9 cellular contexts compared by ENCODE assay signal in genomic region chr14:68476212-68476964, GRCh38.
DNase-seq lines count a peak whose midpoint lies in the region; ATAC-seq and TF ChIP-seq lines count a peak whose summit lies in the region.
"Had no signal": no experiment of that assay in that cellular context is flagged by ENCODE, and none has a peak within 500 bp of the region (broad histone marks: within the 10 kb centered on the region; RNA-seq: fewer than 3 reads in every experiment).

No MANE protein-coding gene starts in this region.

- H3K27ac ChIP-seq in CD4-positive, CD25-positive, alpha-beta regulatory T cell (ENCODE audit: insufficient read depth, low read length, poor library complexity, severe bottlenecking): no peak overlapping the region
- H3K27ac ChIP-seq in IMR-90 (ENCODE audit: insufficient read depth, low read length) (no peak overlapping the region), colonic mucosa (peak overlapping the region; percentile 2), uterus (peak overlapping the region; percentile 83 to 88)
- H3K27ac ChIP-seq: KMS-11 had no signal

- no peaks in the 10 kb centered on the region for H3K4me1 ChIP-seq in CD4-positive, CD25-positive, alpha-beta regulatory T cell (ENCODE audit: control insufficient read depth, insufficient read depth, low read length, poor library complexity, severe bottlenecking)
- H3K4me1 ChIP-seq in IMR-90 (ENCODE audit: control insufficient read depth, insufficient read depth, low read length) (peaks cover 9% of the 10 kb centered on the region), colonic mucosa (no peaks in the 10 kb centered on the region), uterus (peaks cover 6 to 8% of the 10 kb centered on the region in 2 donors)

- H3K27me3 Mint-ChIP-seq in CD4-positive, CD25-positive, alpha-beta regulatory T cell: no peaks in the 10 kb centered on the region

- no peak overlapping the region; the same call in 1 of the 2 replicates for H4K5ac ChIP-seq in IMR-90 (ENCODE audit: low read depth, low read length)

- H2BK5ac ChIP-seq in IMR-90 (ENCODE audit: low read depth, low read length, poor library complexity, severe bottlenecking): peak overlapping the region; percentile 42

- ATAC-seq in CD4-positive, CD25-positive, alpha-beta regulatory T cell (ENCODE audit: low read depth in 2 of 2): peak; percentile 55 to 58
- ATAC-seq in GM21390 (IDR thresholded peaks at IDR 0.05; ENCODE audit: unreplicated experiment): peak; percentile 76
- peak; percentile 80 for ATAC-seq in IMR-90 (ENCODE audit: low read depth)

- no peak for TF ChIP-seq POLR2A in IMR-90 (IDR thresholded peaks at IDR 0.05; ENCODE audit: low read depth, low read length)
- no peak for TF ChIP-seq POLR2A in uterus (IDR thresholded peaks at IDR 0.05)

- peaks cover 14% of the 10 kb centered on the region for H3K9me1 ChIP-seq in IMR-90 (ENCODE audit: insufficient read depth, low read length)

- peak overlapping the region; percentile 56; the same call in 1 of the 2 replicates for H3K18ac ChIP-seq in IMR-90 (ENCODE audit: low read depth, low read length)

- H3K9me3 Mint-ChIP-seq in CD4-positive, CD25-positive, alpha-beta regulatory T cell: peaks cover 0 to 3% (median 0%) of the 10 kb centered on the region in 7 donors

- no peaks in the 10 kb centered on the region for H3K36me3 ChIP-seq in CD4-positive, CD25-positive, alpha-beta regulatory T cell (ENCODE audit: control insufficient read depth, insufficient read depth, low read length)
- H3K36me3 ChIP-seq in IMR-90 (ENCODE audit: control insufficient read depth, insufficient read depth, low read length) (no peaks in the 10 kb centered on the region), colonic mucosa (no peaks in the 10 kb centered on the region), uterus (no peaks in the 10 kb centered on the region)

- intact Hi-C loops in IMR-90 (cut with micrococcal nuclease): no loop called here
- intact Hi-C loops in colonic mucosa (cut with DNase I): no loop called here
- intact Hi-C loops in uterus (cut with DNase I; ENCODE audit: low total_unique reads): no loop called here

- H2BK20ac ChIP-seq in IMR-90 (ENCODE audit: low read depth, low read length): peak overlapping the region; percentile 85

- H3K4me3 ChIP-seq in CD4-positive, CD25-positive, alpha-beta regulatory T cell (ENCODE audit: low read depth, low read length): no peak overlapping the region
- H3K4me3 ChIP-seq in IMR-90 (ENCODE audit: insufficient read depth, low read depth, low read length) (no peak overlapping the region), colonic mucosa (no peak overlapping the region), uterus (no peak overlapping the region)

- CTCF ChIA-PET in IMR-90 (lab: Yijun Ruan, JAX): no interaction called here

- no peaks in the 10 kb centered on the region for H3K79me1 ChIP-seq in IMR-90 (ENCODE audit: low read depth in 1 of 2, low read length in 2 of 2)

- no peak overlapping the region for H2AFZ ChIP-seq in IMR-90 (replicated peaks; ENCODE audit: low read length, poor library complexity)

- H3K56ac ChIP-seq in IMR-90 (ENCODE audit: extremely low read depth, insufficient read depth, low read length): 0 out of 2 replicates have a peak overlapping the region, but pooled peaks have one; percentile 2

- H3K23ac ChIP-seq in IMR-90 (ENCODE audit: low read depth, low read length): 0 out of 2 replicates have a peak overlapping the region, but pooled peaks have one; percentile 71

- dilution Hi-C loops in IMR-90 (cut with HindIII; ENCODE audit: low sequenced_read_pairs, unreplicated experiment): no loop called here

- no peaks in the 10 kb centered on the region for H3K9me3 ChIP-seq in CD4-positive, CD25-positive, alpha-beta regulatory T cell (ENCODE audit: control insufficient read depth in 2 of 2, low read length in 2 of 2)
- H3K9me3 ChIP-seq in IMR-90 (ENCODE audit: control insufficient read depth, insufficient read depth, low read length) (no peaks in the 10 kb centered on the region), colonic mucosa (no peaks in the 10 kb centered on the region), uterus (no peaks in the 10 kb centered on the region)

- no peaks in the 10 kb centered on the region for H4K20me1 ChIP-seq in IMR-90 (ENCODE audit: insufficient read depth, low read length)

- peaks cover 9% of the 10 kb centered on the region for H3K36me3 Mint-ChIP-seq in CD4-positive, CD25-positive, alpha-beta regulatory T cell

- TF ChIP-seq RAD21 in IMR-90 (IDR thresholded peaks at IDR 0.05; ENCODE audit: low read length): no peak

- POLR2A ChIA-PET in IMR-90 (lab: Charles Lee; ENCODE audit: unreplicated experiment): no interaction called here

- TF ChIP-seq CTCF in IMR-90 (conservative IDR thresholded peaks at IDR 0.05; ENCODE audit: low read depth, low read length) (no peak), colonic mucosa (IDR thresholded peaks at IDR 0.05) (no peak), uterus (IDR thresholded peaks at IDR 0.05) (no peak)

- H2AK5ac ChIP-seq in IMR-90 (ENCODE audit: low read depth, low read length): peak overlapping the region; percentile 10; the same call in 1 of the 2 replicates

- H2BK15ac ChIP-seq in IMR-90 (ENCODE audit: low read depth, low read length): peak overlapping the region; percentile 53; the same call in 1 of the 3 replicates

- H3K4me3 Mint-ChIP-seq in CD4-positive, CD25-positive, alpha-beta regulatory T cell: no peak overlapping the region

- in situ Hi-C loops in IMR-90 (cut with MboI; ENCODE audit: low sequenced_read_pairs): no loop called here

- H2AK9ac ChIP-seq in IMR-90 (replicated peaks; ENCODE audit: low read depth, low read length, poor library complexity): no peak overlapping the region

- WGBS in IMR-90 (ENCODE audit: extremely low coverage in 2 of 2, insufficient read length in 1 of 2), 2 experiments: 90% methylated on average over 2 of the region's 10 CpGs; no CpG with 5 or more reads in 1 of the 2 experiments

- H3K4me1 Mint-ChIP-seq in CD4-positive, CD25-positive, alpha-beta regulatory T cell: peaks cover 7 to 19% (median 11%) of the 10 kb centered on the region in 4 donors

- H3K27ac Mint-ChIP-seq in CD4-positive, CD25-positive, alpha-beta regulatory T cell: peak overlapping the region in 1 of 3 donors; percentile 27

- peak overlapping the region; percentile 68 for H2BK120ac ChIP-seq in IMR-90 (ENCODE audit: low read depth, low read length)

- DNase-seq in CD4-positive, CD25-positive, alpha-beta regulatory T cell: no peak
- peak; percentile 84 for DNase-seq in IMR-90
- DNase-seq in colonic mucosa: no peak
- peak; percentile 83 for DNase-seq in medulla oblongata (ENCODE audit: extremely low spot score)
- peak; percentile 78 to 90 for DNase-seq in uterus
- no peak for DNase-seq in iPS-NIHi7 (ENCODE audit: extremely low spot score)
- no peak for DNase-seq in activated CD8-positive, alpha-beta memory T cell treated with anti-CD3 and anti-CD28 coated beads for 24 hours

- H3K14ac ChIP-seq in IMR-90 (replicated peaks; ENCODE audit: low read depth, low read length): peak overlapping the region; percentile 84

- BruUV-seq in IMR-90 (replicated peaks; lab: Mats Ljungman, UMichigan): no TSS peak

- no peak overlapping the region for H3K9ac ChIP-seq in IMR-90 (ENCODE audit: low read depth, low read length)
- no peak overlapping the region for H3K9ac ChIP-seq in colonic mucosa (ENCODE audit: low read depth in 2 of 2, low read length in 2 of 2)
- H3K9ac ChIP-seq: KMS-11 had no signal

- no peaks in the 10 kb centered on the region for H3K27me3 ChIP-seq in CD4-positive, CD25-positive, alpha-beta regulatory T cell (ENCODE audit: control insufficient read depth, insufficient read depth, low read length)
- no peaks in the 10 kb centered on the region for H3K27me3 ChIP-seq in IMR-90 (ENCODE audit: control insufficient read depth, insufficient read depth, low read length)
- no peaks in the 10 kb centered on the region for H3K27me3 ChIP-seq in colonic mucosa
- H3K27me3 ChIP-seq in uterus: no peaks in the 10 kb centered on the region

- H3K4ac ChIP-seq in IMR-90 (ENCODE audit: low read depth, low read length): peak overlapping the region; percentile 81

- H3K4me2 ChIP-seq in IMR-90 (ENCODE audit: low read depth, low read length): no peak overlapping the region
- H3K4me2 ChIP-seq: KMS-11 had no signal

- H4K91ac ChIP-seq in IMR-90 (ENCODE audit: insufficient read depth, low read depth, low read length): peak overlapping the region; percentile 42; the same call in 1 of the 2 replicates

- peak overlapping the region in 1 of 2 experiments; percentile 28; a peak in 2 of 4 replicates for H4K8ac ChIP-seq in IMR-90 (ENCODE audit: low read depth in 2 of 2, low read length in 2 of 2)

TF ChIP-seq in IMR-90, 13 proteins besides CTCF, POLR2A, EP300 and RAD21 (continues in another document):
- peak; percentile 80 for TF ChIP-seq MAFK (IDR thresholded peaks at IDR 0.05; ENCODE audit: low read depth, low read length)
- no peak for TF ChIP-seq MAZ (IDR thresholded peaks at IDR 0.05; ENCODE audit: borderline replicate concordance, low read depth, low read length)
- peak; percentile 67; the same call in 1 of the 2 replicates for TF ChIP-seq USF2 (IDR thresholded peaks at IDR 0.05; ENCODE audit: low read depth, low read length)
- no peak for TF ChIP-seq CHD1 (IDR thresholded peaks at IDR 0.05; ENCODE audit: low read depth, low read length)
- TF ChIP-seq SMC3 (IDR thresholded peaks at IDR 0.05; ENCODE audit: low read depth, low read length): no peak
- TF ChIP-seq RFX5 (IDR thresholded peaks at IDR 0.05; ENCODE audit: low read depth, low read length): no peak
- no peak for TF ChIP-seq MXI1 (IDR thresholded peaks at IDR 0.05; ENCODE audit: borderline replicate concordance, low read depth, low read length)
- TF ChIP-seq BHLHE40 (IDR thresholded peaks at IDR 0.05; ENCODE audit: low read depth, low read length): peak; percentile 36; the same call in 1 of the 2 replicates
- peak; percentile 73; the same call in 1 of the 2 replicates for TF ChIP-seq NFE2L2 (IDR thresholded peaks at IDR 0.05; ENCODE audit: low read depth, low read length)
- TF ChIP-seq RCOR1 (IDR thresholded peaks at IDR 0.05; ENCODE audit: insufficient replicate concordance, low read length): no peak
- peak; percentile 45 for TF ChIP-seq FOS (IDR thresholded peaks at IDR 0.05; ENCODE audit: low read depth, low read length)
- peak; percentile 79 for TF ChIP-seq CEBPB (IDR thresholded peaks at IDR 0.05; ENCODE audit: low read depth, low read length)

Comparison
In these comparisons a context has a peak if more than half of its experiments do, and no peak if none do; other contexts are left out.
1. DNase-seq: peak in IMR-90 (single experiment), medulla oblongata (single experiment) and uterus (2 of 2); none in CD4-positive, CD25-positive, alpha-beta regulatory T cell (0 of 3), colonic mucosa (single experiment), iPS-NIHi7 (single experiment) and activated CD8-positive, alpha-beta memory T cell treated with anti-CD3 and anti-CD28 coated beads for 24 hours (single experiment).
2. H3K27ac ChIP-seq: peak in colonic mucosa (single experiment) and uterus (2 of 2); none in CD4-positive, CD25-positive, alpha-beta regulatory T cell (single experiment) and IMR-90 (single experiment).
3. Peak in every context shown above with its lines, with median percentiles within 50 percentile points of each other: ATAC-seq.